19 cellular contexts compared by ENCODE assay signal in genomic region chr2:180254872-180255271, GRCh38.
"Had no signal": no experiment of that assay in that cellular context is flagged by ENCODE, and none has a peak within 500 bp of the region (broad histone marks: within the 10 kb centered on the region; RNA-seq: fewer than 3 reads in every experiment).

No MANE protein-coding gene starts in this region.

- H3K27me3 ChIP-seq: SJSA1 had no signal

- H3K9me3 ChIP-seq: SJSA1 had no signal

- H3K36me3 ChIP-seq: SJSA1 had no signal

- DNase-seq: KBM-7, MV-4-11, NCI-H1048, NCI-H1105, NCI-H1417, NCI-H1436 treated with DMSO at 0.1 percent for 48 hours, NCI-H1694, NCI-H187 treated with DMSO at 0.1 percent for 48 hours, NCI-H2029 treated with DMSO at 0.1 percent for 48 hours, NCI-H2171, NCI-H226, NCI-H524, NCI-H526 treated with DMSO at 0.1 percent for 48 hours, NCI-H748 treated with DMSO at 0.1 percent for 48 hours, Right ventricle myocardium superior, RPMI8226, SIG-M5 had no signal

- H3K27ac ChIP-seq: SJSA1, SK-N-MC had no signal

- H3K4me3 ChIP-seq: SJSA1, SK-N-MC had no signal

- H3K4me1 ChIP-seq: SJSA1 had no signal
